Comparison of ENCODE assay signal across 8 cellular contexts in genomic region chr6:6942826-6943225, GRCh38.
A peak's percentile ranks its signal among the peaks of the same experiment; 100 is the strongest.
DNase-seq lines count a peak whose midpoint lies in the region; ATAC-seq and TF ChIP-seq lines count a peak whose summit lies in the region.

No MANE protein-coding gene starts in this region.

- H3K27me3 ChIP-seq in naive thymus-derived CD4-positive, alpha-beta T cell (ENCODE audit: control insufficient read depth in 2 of 2, insufficient read depth in 2 of 2, low read length in 2 of 2), result no peaks in the 10 kb centered on the region

- no peaks in the 10 kb centered on the region for H3K36me3 Mint-ChIP-seq in activated naive CD8-positive, alpha-beta T cell treated with anti-CD3 and anti-CD28 coated beads, Interleukin-2, amount 10 ng/mL, durations not matched to agents 7 days and 5 days
- peaks cover 0 to 3% (median 0%) of the 10 kb centered on the region in 5 donors for H3K36me3 Mint-ChIP-seq in naive thymus-derived CD4-positive, alpha-beta T cell

- H3K4me1 Mint-ChIP-seq in activated naive CD8-positive, alpha-beta T cell treated with anti-CD3 and anti-CD28 coated beads, Interleukin-2, amount 10 ng/mL, durations not matched to agents 7 days and 5 days, result peaks cover 9% of the 10 kb centered on the region
- peaks cover 9 to 16% (median 14%) of the 10 kb centered on the region in 7 donors for H3K4me1 Mint-ChIP-seq in naive thymus-derived CD4-positive, alpha-beta T cell

- H3K9me3 ChIP-seq in naive thymus-derived CD4-positive, alpha-beta T cell (ENCODE audit: control insufficient read depth in 2 of 3, low read length in 3 of 3), result no peaks in the 10 kb centered on the region

- ATAC-seq in GM21367 (IDR thresholded peaks at IDR 0.05; ENCODE audit: unreplicated experiment) (peak; percentile 75), omental fat pad (ENCODE audit: low FRiP score) (no peak), GM18861 (IDR thresholded peaks at IDR 0.05; ENCODE audit: unreplicated experiment) (no peak)
- peak; percentile 63 for ATAC-seq in activated naive CD8-positive, alpha-beta T cell treated with anti-CD3 and anti-CD28 coated beads, Interleukin-2, amount 10 ng/mL, durations not matched to agents 7 days and 5 days (ENCODE audit: low read depth)
- ATAC-seq in naive thymus-derived CD4-positive, alpha-beta T cell, result peak; percentile 60

- H3K4me3 Mint-ChIP-seq in activated naive CD8-positive, alpha-beta T cell treated with anti-CD3 and anti-CD28 coated beads, Interleukin-2, amount 10 ng/mL, durations not matched to agents 7 days and 5 days, result peak overlapping the region; percentile 67
- peak overlapping the region in 9 of 10 donors; percentile 24 to 87 (median 78) for H3K4me3 Mint-ChIP-seq in naive thymus-derived CD4-positive, alpha-beta T cell

- intact Hi-C loops in naive thymus-derived CD4-positive, alpha-beta T cell (cut with micrococcal nuclease), result no loop called here

- peak; percentile 44 for TF ChIP-seq POLR2A in NB4 (IDR thresholded peaks at IDR 0.05; ENCODE audit: extremely low read depth, insufficient read length)

- POLR2A ChIA-PET in activated naive CD8-positive, alpha-beta T cell treated with anti-CD3 and anti-CD28 coated beads, Interleukin-2, amount 10 ng/mL, durations not matched to agents 7 days and 5 days (lab: Charles Lee), result no interaction called here
- POLR2A ChIA-PET in naive thymus-derived CD4-positive, alpha-beta T cell (lab: Charles Lee), result interaction anchor here (0.6 kb wide), 1 partner anchor 166 kb away, joined by 3 read pairs; no protein-coding TSS in a partner anchor

- peaks cover 2% of the 10 kb centered on the region for H3K27me3 Mint-ChIP-seq in activated naive CD8-positive, alpha-beta T cell treated with anti-CD3 and anti-CD28 coated beads, Interleukin-2, amount 10 ng/mL, durations not matched to agents 7 days and 5 days
- peaks cover 0 to 11% (median 0%) of the 10 kb centered on the region in 5 donors for H3K27me3 Mint-ChIP-seq in naive thymus-derived CD4-positive, alpha-beta T cell

- H3K27ac ChIP-seq in naive thymus-derived CD4-positive, alpha-beta T cell (ENCODE audit: low read depth, low read length), result no peak overlapping the region

- peak overlapping the region; percentile 20 for H3K27ac Mint-ChIP-seq in activated naive CD8-positive, alpha-beta T cell treated with anti-CD3 and anti-CD28 coated beads, Interleukin-2, amount 10 ng/mL, durations not matched to agents 7 days and 5 days
- H3K27ac Mint-ChIP-seq in naive thymus-derived CD4-positive, alpha-beta T cell, result peak overlapping the region in 6 of 9 donors; percentile 6 to 89 (median 67)

- TF ChIP-seq CTCF in NB4 (IDR thresholded peaks at IDR 0.05; ENCODE audit: low read depth, low read length) (no peak), omental fat pad (IDR thresholded peaks at IDR 0.05) (no peak)

- no peaks in the 10 kb centered on the region for H3K36me3 ChIP-seq in naive thymus-derived CD4-positive, alpha-beta T cell (ENCODE audit: control insufficient read depth in 2 of 3, insufficient read depth in 3 of 3, low read length in 3 of 3)

- DNase-seq in C1 segment of cervical spinal cord (lab: John Stamatoyannopoulos, UW) (peak in 8 of 14 donors; percentile 4 to 48 (median 12)), NB4 (ENCODE audit: low read depth) (peak; percentile 100), omental fat pad (ENCODE audit: low spot score) (no peak), germinal center (ENCODE audit: low spot score) (no peak)
- no peak for DNase-seq in activated naive CD8-positive, alpha-beta T cell treated with anti-CD3 and anti-CD28 coated beads, Interleukin-2, amount 10 ng/mL, durations not matched to agents 7 days and 5 days
- DNase-seq in naive thymus-derived CD4-positive, alpha-beta T cell, result peak in 4 of 9 donors; percentile 4 to 12 (median 9)

- H3K4me1 ChIP-seq in naive thymus-derived CD4-positive, alpha-beta T cell (ENCODE audit: control insufficient read depth in 2 of 2, insufficient read depth in 2 of 2, low read length in 2 of 2), result no peaks in the 10 kb centered on the region

- H3K4me3 ChIP-seq in NB4 (ENCODE audit: low read depth, low read length), result peak overlapping the region; percentile 35
- H3K4me3 ChIP-seq in naive thymus-derived CD4-positive, alpha-beta T cell (ENCODE audit: low read length), result no peak overlapping the region

- H3K9me3 Mint-ChIP-seq in activated naive CD8-positive, alpha-beta T cell treated with anti-CD3 and anti-CD28 coated beads, Interleukin-2, amount 10 ng/mL, durations not matched to agents 7 days and 5 days, result no peaks in the 10 kb centered on the region
- peaks cover 0 to 2% (median 0%) of the 10 kb centered on the region in 11 donors for H3K9me3 Mint-ChIP-seq in naive thymus-derived CD4-positive, alpha-beta T cell

- CTCF ChIA-PET in naive thymus-derived CD4-positive, alpha-beta T cell (lab: Charles Lee), result no interaction called here

Comparison
In these comparisons a context has a peak if more than half of its experiments do, and no peak if none do; other contexts are left out.
1. DNase-seq: peak in C1 segment of cervical spinal cord (8 of 14) and NB4 (single experiment); none in activated naive CD8-positive, alpha-beta T cell treated with anti-CD3 and anti-CD28 coated beads, Interleukin-2, amount 10 ng/mL, durations not matched to agents 7 days and 5 days (single experiment), omental fat pad (single experiment) and germinal center (single experiment).
2. ATAC-seq: peak in GM21367 (single experiment), activated naive CD8-positive, alpha-beta T cell treated with anti-CD3 and anti-CD28 coated beads, Interleukin-2, amount 10 ng/mL, durations not matched to agents 7 days and 5 days (single experiment) and naive thymus-derived CD4-positive, alpha-beta T cell (single experiment); none in omental fat pad (single experiment) and GM18861 (single experiment).